Comparison of ENCODE assay signal across 15 cellular contexts in the genomic region with DNA sequence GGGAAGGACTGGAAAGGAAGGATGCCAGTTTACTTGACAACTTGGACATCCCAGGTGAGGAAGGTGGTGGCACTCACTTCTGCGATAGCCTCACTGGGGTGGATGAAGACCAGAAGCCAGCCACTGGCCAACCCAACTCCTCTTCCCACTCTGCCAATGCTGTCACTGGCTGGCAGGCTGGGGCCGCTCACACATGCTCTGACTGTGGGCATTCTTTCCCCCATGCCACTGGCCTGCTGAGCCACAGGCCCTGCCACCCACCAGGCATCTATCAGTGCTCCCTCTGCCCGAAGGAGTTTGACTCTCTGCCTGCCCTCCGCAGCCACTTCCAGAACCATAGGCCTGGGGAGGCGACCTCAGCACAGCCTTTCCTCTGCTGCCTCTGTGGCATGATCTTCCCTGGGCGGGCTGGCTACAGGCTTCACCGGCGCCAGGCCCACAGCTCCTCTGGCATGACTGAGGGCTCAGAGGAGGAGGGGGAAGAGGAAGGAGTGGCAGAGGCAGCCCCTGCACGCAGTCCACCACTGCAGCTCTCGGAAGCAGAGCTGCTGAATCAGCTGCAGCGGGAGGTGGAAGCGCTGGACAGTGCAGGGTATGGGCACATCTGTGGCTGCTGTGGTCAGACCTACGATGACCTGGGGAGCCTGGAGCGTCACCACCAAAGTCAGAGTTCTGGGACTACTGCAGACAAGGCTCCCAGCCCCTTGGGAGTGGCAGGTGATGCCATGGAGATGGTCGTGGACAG.
"Had no signal": no experiment of that assay in that cellular context is flagged by ENCODE, and none has a peak within 500 bp of the region (broad histone marks: within the 10 kb centered on the region; RNA-seq: fewer than 3 reads in every experiment).

No MANE protein-coding gene starts in this region.

- FAIRE-seq: keratinocyte had no signal

- H3K4me3 ChIP-seq: cardiac muscle cell, lung, stomach, vagina had no signal

- H3K27ac Mint-ChIP-seq: nephron progenitor cell; progenitor cell of endocrine pancreas; T-helper 1 cell treated with Interleukin-12 subunit alpha and Interleukin-12 subunit beta and Interleukin-4 antibody, amounts not matched to agents 30 μg/mL and 1 μg/mL, for 36 hours had no signal

- H3K4me1 ChIP-seq: foreskin keratinocyte had no signal

- H3K27ac ChIP-seq: cardiac muscle cell, foreskin keratinocyte, stomach, vagina, VCaP had no signal

- ATAC-seq: effector memory CD8-positive, alpha-beta T cell; foreskin keratinocyte had no signal

- H3K27me3 ChIP-seq: cardiac muscle cell, foreskin keratinocyte, stomach, vagina had no signal

- H3K27me3 Mint-ChIP-seq: activated naive CD8-positive, alpha-beta T cell treated with anti-CD3 and anti-CD28 coated beads, Interleukin-2, amount 10 ng/mL, durations not matched to agents 7 days and 5 days; effector memory CD8-positive, alpha-beta T cell; progenitor cell of endocrine pancreas had no signal

- DNase-seq: activated CD4-positive, CD25-positive, alpha-beta regulatory T cell treated with anti-CD3 and anti-CD28 coated beads, Interleukin-2, amount 50 U/mL, for 72 hours; activated naive CD8-positive, alpha-beta T cell treated with anti-CD3 and anti-CD28 coated beads, Interleukin-2, amount 10 ng/mL, durations not matched to agents 7 days and 5 days; amygdala; effector memory CD8-positive, alpha-beta T cell; foreskin keratinocyte; nephron progenitor cell; stomach; trophoblast cell had no signal

- H3K9me3 Mint-ChIP-seq: activated naive CD8-positive, alpha-beta T cell treated with anti-CD3 and anti-CD28 coated beads, Interleukin-2, amount 10 ng/mL, durations not matched to agents 7 days and 5 days; effector memory CD8-positive, alpha-beta T cell; nephron progenitor cell; T-helper 1 cell treated with Interleukin-12 subunit alpha and Interleukin-12 subunit beta and Interleukin-4 antibody, amounts not matched to agents 30 μg/mL and 1 μg/mL, for 36 hours had no signal

- H3K4me3 Mint-ChIP-seq: activated naive CD8-positive, alpha-beta T cell treated with anti-CD3 and anti-CD28 coated beads, Interleukin-2, amount 10 ng/mL, durations not matched to agents 7 days and 5 days; effector memory CD8-positive, alpha-beta T cell; nephron progenitor cell; T-helper 1 cell treated with Interleukin-12 subunit alpha and Interleukin-12 subunit beta and Interleukin-4 antibody, amounts not matched to agents 30 μg/mL and 1 μg/mL, for 36 hours had no signal

- H3K9me3 ChIP-seq: stomach, vagina had no signal
